8 cellular contexts compared by ENCODE assay signal in the genomic region with DNA sequence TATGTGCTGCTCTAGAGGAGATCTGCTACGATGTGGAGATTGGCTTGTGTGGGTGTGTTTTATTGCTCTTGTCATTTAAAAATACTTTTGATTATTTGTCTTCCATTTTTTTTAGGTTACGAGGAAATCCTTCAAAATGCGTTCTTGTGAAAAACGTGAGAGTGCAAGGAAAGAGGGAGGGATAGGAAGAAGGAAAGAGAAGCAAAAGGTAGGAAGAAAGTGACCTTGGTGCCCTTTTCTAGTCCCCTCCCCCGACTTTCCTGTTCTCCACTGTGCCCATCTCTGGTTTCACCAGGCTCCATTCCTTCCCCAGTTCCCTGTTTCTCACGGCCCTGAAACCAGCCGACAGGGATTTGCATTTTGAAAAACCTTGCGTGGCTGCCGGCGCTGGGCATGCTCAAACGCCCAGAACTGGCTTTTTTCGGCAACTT. TPM values are rescaled to one million over a fixed set of nuclear protein-coding genes. Genes with fewer than 3 reads are reported as not detected.
A peak's percentile ranks its signal among the peaks of the same experiment; 100 is the strongest.
DNase-seq lines count a peak whose midpoint lies in the region; ATAC-seq and TF ChIP-seq lines count a peak whose summit lies in the region.

No MANE protein-coding gene starts in this region.

- intact Hi-C loops in esophagus squamous epithelium (cut with DNase I) = no loop called here

- 6 to 7% methylated on average over 10 to 11 of the region's 12 CpGs for WGBS in esophagus squamous epithelium, 2 donors

- peaks cover 33% of the 10 kb centered on the region for H3K4me1 Mint-ChIP-seq in neural crest cell

- peak overlapping the region; percentile 89 for H3K4me3 Mint-ChIP-seq in neural crest cell

- peak overlapping the region; percentile 89 for H3K4me2 ChIP-seq in BLaER1

- H3K36me3 ChIP-seq in BLaER1 (no peaks in the 10 kb centered on the region), esophagus squamous epithelium (no peaks in the 10 kb centered on the region)

- H3K27me3 ChIP-seq in BLaER1 (peaks cover 24% of the 10 kb centered on the region), esophagus squamous epithelium (peaks cover 0 to 4% (median 0%) of the 10 kb centered on the region in 4 donors)

- peak; percentile 81 for DNase-seq in NCI-H526 treated with DMSO at 0.1 percent for 48 hours (lab: John Stamatoyannopoulos, UW)
- no peak for DNase-seq in esophagus squamous epithelium (lab: John Stamatoyannopoulos, UW)
- DNase-seq in neural crest cell (ENCODE audit: low read depth, low spot score) = no peak
- DNase-seq in KG1 (lab: John Stamatoyannopoulos, UW) = no peak
- DNase-seq in HK-2 (ENCODE audit: unreplicated experiment) = no peak
- DNase-seq in amniotic stem cell (lab: John Stamatoyannopoulos, UW) = no peak

- peak overlapping the region; percentile 65; the same call in 1 of the 2 replicates for H3K9ac ChIP-seq in BLaER1

- TF ChIP-seq CTCF in esophagus squamous epithelium (IDR thresholded peaks at IDR 0.05) (no peak), neural crest cell (conservative IDR thresholded peaks at IDR 0.05) (no peak)

- H3K27ac Mint-ChIP-seq in neural crest cell (ENCODE audit: unreplicated experiment) = peak overlapping the region; percentile 88

- no peak for ATAC-seq in GM21390 (IDR thresholded peaks at IDR 0.05; ENCODE audit: unreplicated experiment)

- H3K9me3 ChIP-seq in BLaER1 = peaks cover 12% of the 10 kb centered on the region
- H3K9me3 ChIP-seq in esophagus squamous epithelium = no peaks in the 10 kb centered on the region

- H4K20me1 ChIP-seq in BLaER1 = peaks cover 16% of the 10 kb centered on the region

- no peak for TF ChIP-seq POLR2A in esophagus squamous epithelium (IDR thresholded peaks at IDR 0.05)

- H3K27ac ChIP-seq in BLaER1 = peak overlapping the region; percentile 56
- H3K27ac ChIP-seq in esophagus squamous epithelium = peak overlapping the region; percentile 93 to 98 (median 95)

- no peaks in the 10 kb centered on the region for H3K9me3 Mint-ChIP-seq in neural crest cell

- H3K4me1 ChIP-seq in BLaER1 = peaks cover 35% of the 10 kb centered on the region
- H3K4me1 ChIP-seq in esophagus squamous epithelium = peaks cover 0 to 46% (median 24%) of the 10 kb centered on the region in 3 donors

- H3K4me3 ChIP-seq in BLaER1 (peak overlapping the region; percentile 91), esophagus squamous epithelium (peak overlapping the region; percentile 86 to 95 (median 92))

- H3K27me3 Mint-ChIP-seq in neural crest cell (ENCODE audit: low read depth) = no peaks in the 10 kb centered on the region

- no peaks in the 10 kb centered on the region for H3K36me3 Mint-ChIP-seq in neural crest cell (ENCODE audit: low read depth)

RNA-seq across cellular contexts. Expression of gene GNAI1, which starts 0.5 kb away (rescaled TPM):
- total RNA-seq in esophagus squamous epithelium (10 to 100 TPM; 27.3 to 46.3 (median 38.8) TPM), neural crest cell (25.2 and 26.7 TPM in 2 replicates)
